Comparison of ENCODE assay signal across 14 cellular contexts in genomic region chr12:70196732-70197361, GRCh38. TPM values are rescaled to one million over a fixed set of nuclear protein-coding genes. Genes with fewer than 3 reads are reported as not detected.
DNase-seq lines count a peak whose midpoint lies in the region; TF ChIP-seq lines count a peak whose summit lies in the region.
"Had no signal": no experiment of that assay in that cellular context is flagged by ENCODE, and none has a peak within 500 bp of the region (broad histone marks: within the 10 kb centered on the region; RNA-seq: fewer than 3 reads in every experiment).

No MANE protein-coding gene starts in this region.

- no peaks in the 10 kb centered on the region for H3K9me3 Mint-ChIP-seq in mesothelial cell of epicardium
- H3K9me3 Mint-ChIP-seq: activated naive CD4-positive, alpha-beta T cell treated with anti-CD3 and anti-CD28 coated beads, Interleukin-2, amount 50 U/mL, for 24 hours; T-cell had no signal

- H3K27me3 ChIP-seq in uterus = no peaks in the 10 kb centered on the region

- H3K27ac ChIP-seq in uterus = no peak overlapping the region

- intact Hi-C loops in uterus (cut with DNase I; ENCODE audit: low total_unique reads) = no loop called here

- no peak overlapping the region for H3K4me3 Mint-ChIP-seq in mesothelial cell of epicardium
- H3K4me3 Mint-ChIP-seq: activated naive CD4-positive, alpha-beta T cell treated with anti-CD3 and anti-CD28 coated beads, Interleukin-2, amount 50 U/mL, for 24 hours; T-cell had no signal

- H3K9me3 ChIP-seq in uterus = no peaks in the 10 kb centered on the region

- no peaks in the 10 kb centered on the region for H3K36me3 ChIP-seq in uterus

- no peaks in the 10 kb centered on the region for H3K4me1 ChIP-seq in uterus

- no peak for TF ChIP-seq POLR2A in uterus (IDR thresholded peaks at IDR 0.05)

- no peaks in the 10 kb centered on the region for H3K36me3 Mint-ChIP-seq in mesothelial cell of epicardium
- H3K36me3 Mint-ChIP-seq: activated naive CD4-positive, alpha-beta T cell treated with anti-CD3 and anti-CD28 coated beads, Interleukin-2, amount 50 U/mL, for 24 hours; T-cell had no signal

- in situ Hi-C loops in GM13977 (cut with MboI; ENCODE audit: low pct_unique_long_range_greater_than_20kb, low sequenced_read_pairs, unreplicated experiment) = no loop called here

- peak; percentile 61 for DNase-seq in AG10803 (ENCODE audit: low read depth)
- peak; percentile 54 for DNase-seq in NCI-H2171 (lab: John Stamatoyannopoulos, UW)
- DNase-seq in cerebellar nuclear complex (lab: John Stamatoyannopoulos, UW) = peak; percentile 68 to 89
- no peak for DNase-seq in mesothelial cell of epicardium (ENCODE audit: low spot score in 2 of 2, unreplicated experiment in 2 of 2)
- no peak for DNase-seq in NCI-H526 treated with DMSO at 0.1 percent for 48 hours (lab: John Stamatoyannopoulos, UW)
- DNase-seq in GM13977 (ENCODE audit: low spot score) = no peak
- no peak for DNase-seq in uterus
- DNase-seq in DMS79 (lab: John Stamatoyannopoulos, UW) = no peak
- DNase-seq: effector CD8-positive, alpha-beta T cell; hippocampal formation; mammary epithelial cell; MM.1S; T-cell had no signal

- no peak overlapping the region for H3K4me3 ChIP-seq in AG10803 (ENCODE audit: low read length)
- no peak overlapping the region for H3K4me3 ChIP-seq in uterus

- H3K27ac Mint-ChIP-seq in mesothelial cell of epicardium = peak overlapping the region; percentile 78
- H3K27ac Mint-ChIP-seq: activated naive CD4-positive, alpha-beta T cell treated with anti-CD3 and anti-CD28 coated beads, Interleukin-2, amount 50 U/mL, for 24 hours; T-cell had no signal

- TF ChIP-seq CTCF in AG10803 (conservative IDR thresholded peaks at IDR 0.05; ENCODE audit: low read length) (no peak), mesothelial cell of epicardium (IDR thresholded peaks at IDR 0.05; ENCODE audit: unreplicated experiment) (no peak), GM13977 (IDR thresholded peaks at IDR 0.05; ENCODE audit: extremely low read depth, insufficient read depth, missing control alignments) (no peak), uterus (IDR thresholded peaks at IDR 0.05) (no peak)

- no peaks in the 10 kb centered on the region for H3K27me3 Mint-ChIP-seq in mesothelial cell of epicardium (ENCODE audit: low read depth)
- H3K27me3 Mint-ChIP-seq: activated naive CD4-positive, alpha-beta T cell treated with anti-CD3 and anti-CD28 coated beads, Interleukin-2, amount 50 U/mL, for 24 hours had no signal

- H3K4me1 Mint-ChIP-seq in mesothelial cell of epicardium = peaks cover 10% of the 10 kb centered on the region

RNA-seq across cellular contexts. Expression of gene CNOT2, which starts 46.4 kb away (rescaled TPM):
- total RNA-seq in mesothelial cell of epicardium = 120 to 126 TPM (median 120 TPM) in 3 replicates
- 100 to 1,000 TPM in 3 of 4 donors, 10 to 100 TPM in 1; 97.7 to 320 (median 193) TPM for total RNA-seq in uterus

Comparison
In these comparisons a context has a peak if more than half of its experiments do, and no peak if none do; other contexts are left out.
1. DNase-seq: peak in AG10803 (single experiment), NCI-H2171 (single experiment) and cerebellar nuclear complex (2 of 2); none in mesothelial cell of epicardium (0 of 2), NCI-H526 treated with DMSO at 0.1 percent for 48 hours (single experiment), GM13977 (single experiment), uterus (0 of 2) and DMS79 (single experiment).